1 cellular context compared by ENCODE assay signal in the genomic region with DNA sequence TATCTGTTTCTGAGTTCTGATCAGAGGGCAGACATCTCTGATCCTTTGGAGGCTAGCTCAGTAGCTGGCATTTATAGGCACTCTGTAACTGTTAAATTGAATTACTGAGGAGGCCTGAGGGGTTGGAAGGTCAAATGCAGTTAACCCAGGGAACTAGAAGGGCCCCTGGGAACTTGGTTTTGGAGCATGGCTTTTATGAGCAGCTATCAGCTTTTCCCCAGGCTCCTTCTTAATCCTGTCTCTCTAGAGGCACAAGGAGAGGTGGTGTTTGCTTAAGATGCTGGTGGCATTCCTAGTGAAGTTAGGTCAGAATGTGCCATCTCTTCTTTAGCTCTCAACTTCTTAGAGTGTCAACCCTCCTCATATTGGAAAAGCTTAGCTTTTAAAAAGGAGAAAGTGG.
TF ChIP-seq lines count a peak whose summit lies in the region.

No MANE protein-coding gene starts in this region.

TF ChIP-seq in HEK293, 187 proteins besides CTCF, POLR2A, EP300 and RAD21 (continued from another document):
- TF ChIP-seq, protein P1, sequence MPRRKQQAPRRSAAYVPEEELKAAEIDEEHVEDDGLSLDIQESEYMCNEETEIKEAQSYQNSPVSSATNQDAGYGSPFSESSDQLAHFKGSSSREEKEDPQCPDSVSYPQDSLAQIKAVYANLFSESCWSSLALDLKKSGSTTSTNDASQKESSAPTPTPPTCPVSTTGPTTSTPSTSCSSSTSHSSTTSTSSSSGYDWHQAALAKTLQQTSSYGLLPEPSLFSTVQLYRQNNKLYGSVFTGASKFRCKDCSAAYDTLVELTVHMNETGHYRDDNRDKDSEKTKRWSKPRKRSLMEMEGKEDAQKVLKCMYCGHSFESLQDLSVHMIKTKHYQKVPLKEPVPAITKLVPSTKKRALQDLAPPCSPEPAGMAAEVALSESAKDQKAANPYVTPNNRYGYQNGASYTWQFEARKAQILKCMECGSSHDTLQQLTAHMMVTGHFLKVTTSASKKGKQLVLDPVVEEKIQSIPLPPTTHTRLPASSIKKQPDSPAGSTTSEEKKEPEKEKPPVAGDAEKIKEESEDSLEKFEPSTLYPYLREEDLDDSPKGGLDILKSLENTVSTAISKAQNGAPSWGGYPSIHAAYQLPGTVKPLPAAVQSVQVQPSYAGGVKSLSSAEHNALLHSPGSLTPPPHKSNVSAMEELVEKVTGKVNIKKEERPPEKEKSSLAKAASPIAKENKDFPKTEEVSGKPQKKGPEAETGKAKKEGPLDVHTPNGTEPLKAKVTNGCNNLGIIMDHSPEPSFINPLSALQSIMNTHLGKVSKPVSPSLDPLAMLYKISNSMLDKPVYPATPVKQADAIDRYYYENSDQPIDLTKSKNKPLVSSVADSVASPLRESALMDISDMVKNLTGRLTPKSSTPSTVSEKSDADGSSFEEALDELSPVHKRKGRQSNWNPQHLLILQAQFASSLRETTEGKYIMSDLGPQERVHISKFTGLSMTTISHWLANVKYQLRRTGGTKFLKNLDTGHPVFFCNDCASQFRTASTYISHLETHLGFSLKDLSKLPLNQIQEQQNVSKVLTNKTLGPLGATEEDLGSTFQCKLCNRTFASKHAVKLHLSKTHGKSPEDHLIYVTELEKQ (tag by site-specific recombination; IDR thresholded peaks at IDR 0.05; ENCODE audit: borderline replicate concordance), result no peak
- TF ChIP-seq ZNF221 (tag by site-specific recombination; IDR thresholded peaks at IDR 0.05; ENCODE audit: borderline replicate concordance) (no peak), SP2 (tag by site-specific recombination; IDR thresholded peaks at IDR 0.05) (no peak), ZNF596 (tag by site-specific recombination; IDR thresholded peaks at IDR 0.05) (0 out of 2 replicates have a peak, but pooled peaks have one; percentile 33), ZNF777 (tag by site-specific recombination; IDR thresholded peaks at IDR 0.05; ENCODE audit: borderline replicate concordance) (no peak), HOXD13 (CRISPR knock-in tag; IDR thresholded peaks at IDR 0.05; ENCODE audit: borderline replicate concordance) (no peak), IKZF3 (tag by site-specific recombination; IDR thresholded peaks at IDR 0.05) (0 out of 2 replicates have a peak, but pooled peaks have one; percentile 31), ZNF645 (tag by site-specific recombination; IDR thresholded peaks at IDR 0.05) (no peak), ZNF239 (tag by site-specific recombination; IDR thresholded peaks at IDR 0.05) (no peak), FEZF1 (tag by site-specific recombination; IDR thresholded peaks at IDR 0.05) (0 out of 2 replicates have a peak, but pooled peaks have one; percentile 15), REST (tag by site-specific recombination; IDR thresholded peaks at IDR 0.05) (no peak), ZNF692 (tag by site-specific recombination; IDR thresholded peaks at IDR 0.05) (no peak), GFI1B (tag by site-specific recombination; IDR thresholded peaks at IDR 0.05) (no peak), ZNF211 (tag by site-specific recombination; IDR thresholded peaks at IDR 0.05; ENCODE audit: low read depth) (no peak), ZXDB (tag by site-specific recombination; IDR thresholded peaks at IDR 0.05) (no peak), PRDM6 (tag by site-specific recombination; IDR thresholded peaks at IDR 0.05) (0 out of 2 replicates have a peak, but pooled peaks have one; percentile 19), ZSCAN4 (tag by site-specific recombination; IDR thresholded peaks at IDR 0.05) (no peak), KLF7 (tag by site-specific recombination; IDR thresholded peaks at IDR 0.05; ENCODE audit: borderline replicate concordance) (no peak)
- TF ChIP-seq, protein P2, sequence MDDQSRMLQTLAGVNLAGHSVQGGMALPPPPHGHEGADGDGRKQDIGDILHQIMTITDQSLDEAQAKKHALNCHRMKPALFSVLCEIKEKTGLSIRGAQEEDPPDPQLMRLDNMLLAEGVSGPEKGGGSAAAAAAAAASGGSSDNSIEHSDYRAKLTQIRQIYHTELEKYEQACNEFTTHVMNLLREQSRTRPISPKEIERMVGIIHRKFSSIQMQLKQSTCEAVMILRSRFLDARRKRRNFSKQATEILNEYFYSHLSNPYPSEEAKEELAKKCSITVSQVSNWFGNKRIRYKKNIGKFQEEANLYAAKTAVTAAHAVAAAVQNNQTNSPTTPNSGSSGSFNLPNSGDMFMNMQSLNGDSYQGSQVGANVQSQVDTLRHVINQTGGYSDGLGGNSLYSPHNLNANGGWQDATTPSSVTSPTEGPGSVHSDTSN (CRISPR knock-in tag; IDR thresholded peaks at IDR 0.05), result no peak
